In the genomic region with DNA sequence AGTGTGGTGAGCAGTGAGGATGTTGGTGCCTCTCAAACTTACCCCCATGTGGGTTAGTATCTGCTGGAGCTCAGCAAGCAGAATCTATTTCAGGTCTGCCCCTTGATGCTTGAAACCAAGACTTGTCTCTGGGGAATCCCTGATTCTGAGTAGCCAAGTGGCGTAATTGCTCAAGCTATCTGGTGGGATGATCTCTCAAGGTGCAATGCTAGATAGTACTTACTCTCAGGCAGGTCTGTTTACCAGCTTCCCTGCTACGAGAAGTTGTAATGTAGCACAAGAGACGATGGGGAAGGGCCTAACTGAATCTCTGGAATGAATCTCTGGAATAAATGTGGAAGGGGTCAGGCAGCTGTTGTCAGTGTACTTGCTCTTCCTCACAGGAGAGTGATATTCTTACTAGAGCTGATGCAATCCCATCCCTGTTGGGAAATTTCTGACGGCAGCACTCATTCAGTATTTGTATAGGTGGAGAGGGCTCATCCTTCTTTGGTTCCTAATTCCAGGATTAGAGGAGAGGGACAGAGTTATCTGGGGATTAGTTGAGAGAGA, we compare ENCODE assay signal across 8 cellular contexts.
DNase-seq lines count a peak whose midpoint lies in the region; ATAC-seq, FAIRE-seq and TF ChIP-seq lines count a peak whose summit lies in the region.

No MANE protein-coding gene starts in this region.

- H3K4me1 ChIP-seq in Caco-2 (peaks cover 67% of the 10 kb centered on the region), HepG2 (ENCODE audit: insufficient read depth, low read length) (peaks cover 32% of the 10 kb centered on the region), HAP-1 (no peaks in the 10 kb centered on the region)

- POLR2A ChIA-PET in Caco-2 (lab: Charles Lee) = no interaction called here
- POLR2A ChIA-PET in HepG2 (lab: Yijun Ruan, JAX) = interaction anchor here (1.2 kb wide), 1 partner anchor 171 kb away, joined by 3 read pairs; no protein-coding TSS in a partner anchor

- intact Hi-C loops in Caco-2 (cut with micrococcal nuclease; ENCODE audit: unreplicated experiment) (no loop called here), HepG2 (cut with micrococcal nuclease; ENCODE audit: unreplicated experiment) (no loop called here)

- peaks cover 7% of the 10 kb centered on the region for H3K79me2 ChIP-seq in HepG2 (ENCODE audit: insufficient read depth, low read length)

- no peak overlapping the region for H3K4me2 ChIP-seq in HepG2 (ENCODE audit: low read depth, low read length)

- TF ChIP-seq CTCF in Caco-2 (IDR thresholded peaks at IDR 0.05; ENCODE audit: insufficient read depth in 1 of 2, low read depth in 1 of 2, low read length in 1 of 2, severe bottlenecking in 1 of 2, unreplicated experiment in 1 of 2) (no peak), HepG2 (CRISPR knock-in tag; IDR thresholded peaks at IDR 0.05) (no peak)

- no TSS peak for BruUV-seq in Caco-2 (replicated peaks; lab: Mats Ljungman, UMichigan)
- no TSS peak for BruUV-seq in HepG2 (replicated peaks; lab: Mats Ljungman, UMichigan)

- H3K4me1 Mint-ChIP-seq in Caco-2 (ENCODE audit: low read depth, unreplicated experiment) = peaks cover 49% of the 10 kb centered on the region
- H3K4me1 Mint-ChIP-seq in activated naive CD8-positive, alpha-beta T cell treated with anti-CD3 and anti-CD28 coated beads for 36 hours = peaks cover 59% of the 10 kb centered on the region

- ATAC-seq in GM19328 (IDR thresholded peaks at IDR 0.05; ENCODE audit: unreplicated experiment) = peak; percentile 53
- peak; percentile 65 for ATAC-seq in HG03442 (IDR thresholded peaks at IDR 0.05; ENCODE audit: unreplicated experiment)
- peak; percentile 58; the same call in 2 of the 3 replicates for ATAC-seq in HepG2

- no peak for FAIRE-seq in HepG2 (lab: Jason Lieb, UNC)

- H3K9ac ChIP-seq in HepG2 (ENCODE audit: insufficient read depth, low read depth, low read length) = no peak overlapping the region

- CTCF ChIA-PET in Caco-2 (lab: Charles Lee) = interaction anchor here (0.7 to 0.8 kb wide), 2 partner anchors 137 to 171 kb away, joined by 3 read pairs; no protein-coding TSS in a partner anchor
- CTCF ChIA-PET in HepG2 (lab: Yijun Ruan, JAX; ENCODE audit: low intra/inter-chr PET ratio, low total read pairs) = no interaction called here

- H3K27ac Mint-ChIP-seq in Caco-2 (ENCODE audit: unreplicated experiment) = peak overlapping the region; percentile 75
- peak overlapping the region; percentile 51 for H3K27ac Mint-ChIP-seq in activated naive CD8-positive, alpha-beta T cell treated with anti-CD3 and anti-CD28 coated beads for 36 hours

- 0 out of 2 replicates have a peak, but pooled peaks cover 6% of the 10 kb centered on the region for H4K20me1 ChIP-seq in HepG2 (ENCODE audit: insufficient read depth, low read length)

- H2AFZ ChIP-seq in HepG2 (ENCODE audit: low read length) = no peak overlapping the region

- no peaks in the 10 kb centered on the region for H3K9me3 ChIP-seq in Caco-2
- no peaks in the 10 kb centered on the region for H3K9me3 ChIP-seq in HepG2 (ENCODE audit: low read length)
- no peaks in the 10 kb centered on the region for H3K9me3 ChIP-seq in HAP-1

- TF ChIP-seq POLR2A in HepG2 (IDR thresholded peaks at IDR 0.05; ENCODE audit: insufficient read depth in 1 of 2, low read depth in 2 of 2, low read length in 2 of 2) = no peak

- DNase-seq in Caco-2 (peak; percentile 43 to 53), HepG2 (ENCODE audit: low spot score) (peak; percentile 36), SKM-1 treated with dmso at 0.1 percent for 144 hours (lab: John Stamatoyannopoulos, UW; ENCODE audit: unreplicated experiment) (no peak), HAP-1 (ENCODE audit: low spot score in 2 of 2) (no peak), LoVo (ENCODE audit: low spot score) (no peak)
- no peak for DNase-seq in activated naive CD8-positive, alpha-beta T cell treated with anti-CD3 and anti-CD28 coated beads for 36 hours

- peak overlapping the region; percentile 3; the same call in 1 of the 2 replicates for H3K4me3 ChIP-seq in Caco-2 (ENCODE audit: low read depth, low read length)
- no peak overlapping the region for H3K4me3 ChIP-seq in HepG2 (replicated peaks in 1 of 3; ENCODE audit: insufficient read depth in 1 of 3, low read depth in 2 of 3, low read length in 3 of 3)
- no peak overlapping the region for H3K4me3 ChIP-seq in HAP-1

- H3K27me3 Mint-ChIP-seq in Caco-2 (ENCODE audit: insufficient read depth, unreplicated experiment) = no peaks in the 10 kb centered on the region
- H3K27me3 Mint-ChIP-seq in activated naive CD8-positive, alpha-beta T cell treated with anti-CD3 and anti-CD28 coated beads for 36 hours = no peaks in the 10 kb centered on the region

- H3K27ac ChIP-seq in HepG2 (ENCODE audit: extremely low read length, insufficient read depth, low read length) = no peak overlapping the region

- no peaks in the 10 kb centered on the region for H3K9me3 Mint-ChIP-seq in Caco-2 (ENCODE audit: unreplicated experiment)
- no peaks in the 10 kb centered on the region for H3K9me3 Mint-ChIP-seq in activated naive CD8-positive, alpha-beta T cell treated with anti-CD3 and anti-CD28 coated beads for 36 hours

- H3K4me3 Mint-ChIP-seq in Caco-2 (ENCODE audit: unreplicated experiment) = peak overlapping the region; percentile 69
- peak overlapping the region; percentile 65 for H3K4me3 Mint-ChIP-seq in activated naive CD8-positive, alpha-beta T cell treated with anti-CD3 and anti-CD28 coated beads for 36 hours

- TF ChIP-seq RAD21 in HepG2 (CRISPR knock-in tag; IDR thresholded peaks at IDR 0.05) = no peak

- H3K27me3 ChIP-seq in Caco-2 (replicated peaks; ENCODE audit: control insufficient read depth, insufficient read depth, low read length) (no peaks in the 10 kb centered on the region), HepG2 (ENCODE audit: control insufficient read depth in 1 of 2, insufficient read depth in 2 of 2, low read length in 2 of 2) (no peaks in the 10 kb centered on the region), HAP-1 (ENCODE audit: low read depth) (0 out of 2 replicates have a peak, but pooled peaks cover 4% of the 10 kb centered on the region)

- H3K36me3 ChIP-seq in Caco-2 (ENCODE audit: control insufficient read depth, insufficient read depth, low read length) = no peaks in the 10 kb centered on the region
- peaks cover 2 to 5% of the 10 kb centered on the region in 2 experiments; a peak in 2 of 5 replicates for H3K36me3 ChIP-seq in HepG2 (replicated peaks in 1 of 2; ENCODE audit: control insufficient read depth in 1 of 2, insufficient read depth in 2 of 2, low read length in 2 of 2)
- no peaks in the 10 kb centered on the region for H3K36me3 ChIP-seq in HAP-1 (replicated peaks)

- no peak for TF ChIP-seq EP300 in HepG2 (IDR thresholded peaks at IDR 0.05; ENCODE audit: low read depth in 2 of 2, low read length in 2 of 2)
- no peak for TF ChIP-seq EP300 in HepG2 (CRISPR knock-in tag; IDR thresholded peaks at IDR 0.05; ENCODE audit: borderline replicate concordance)

- in situ Hi-C loops in HepG2 (cut with HindIII; ENCODE audit: extremely low pct_ligation_motif_present, low pct_unique_long_range_greater_than_20kb) = no loop called here
- in situ Hi-C loops in HAP-1 (cut with MboI; ENCODE audit: low sequenced_read_pairs) = loop anchor here (25.0 kb wide), 1 partner anchor 267 kb away; no protein-coding TSS in a partner anchor

- 64% methylated on average over 4 of the region's 4 CpGs for WGBS in HepG2 (ENCODE audit: low lambda C conversion rate)

- H3K36me3 Mint-ChIP-seq in Caco-2 (ENCODE audit: insufficient read depth, unreplicated experiment) = peaks cover 14% of the 10 kb centered on the region
- peaks cover 21% of the 10 kb centered on the region for H3K36me3 Mint-ChIP-seq in activated naive CD8-positive, alpha-beta T cell treated with anti-CD3 and anti-CD28 coated beads for 36 hours

TF ChIP-seq in HepG2, 621 proteins besides CTCF, POLR2A, EP300 and RAD21:
- TF ChIP-seq CEBPG (CRISPR knock-in tag; IDR thresholded peaks at IDR 0.05) = peak; percentile 83
- TF ChIP-seq ATF4 (CRISPR knock-in tag; IDR thresholded peaks at IDR 0.05) = peak in 1 of 2 experiments; percentile 96; a peak in 2 of 4 replicates
- TF ChIP-seq HDAC2 (CRISPR knock-in tag; IDR thresholded peaks at IDR 0.05) = no peak
- TF ChIP-seq MTA3 (CRISPR knock-in tag; IDR thresholded peaks at IDR 0.05) = no peak
- TF ChIP-seq, protein P1, sequence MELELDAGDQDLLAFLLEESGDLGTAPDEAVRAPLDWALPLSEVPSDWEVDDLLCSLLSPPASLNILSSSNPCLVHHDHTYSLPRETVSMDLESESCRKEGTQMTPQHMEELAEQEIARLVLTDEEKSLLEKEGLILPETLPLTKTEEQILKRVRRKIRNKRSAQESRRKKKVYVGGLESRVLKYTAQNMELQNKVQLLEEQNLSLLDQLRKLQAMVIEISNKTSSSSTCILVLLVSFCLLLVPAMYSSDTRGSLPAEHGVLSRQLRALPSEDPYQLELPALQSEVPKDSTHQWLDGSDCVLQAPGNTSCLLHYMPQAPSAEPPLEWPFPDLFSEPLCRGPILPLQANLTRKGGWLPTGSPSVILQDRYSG (CRISPR knock-in tag; IDR thresholded peaks at IDR 0.05) = no peak
- TF ChIP-seq CEBPB (IDR thresholded peaks at IDR 0.05; ENCODE audit: borderline replicate concordance, low read depth, low read length) = peak; percentile 85
- no peak for TF ChIP-seq ZFP82 (CRISPR knock-in tag; IDR thresholded peaks at IDR 0.05; ENCODE audit: borderline replicate concordance)

Comparison
In these comparisons a context has a peak if more than half of its experiments do, and no peak if none do; other contexts are left out.
1. DNase-seq: peak in Caco-2 (2 of 2) and HepG2 (single experiment); none in activated naive CD8-positive, alpha-beta T cell treated with anti-CD3 and anti-CD28 coated beads for 36 hours (single experiment), SKM-1 treated with dmso at 0.1 percent for 144 hours (single experiment), HAP-1 (0 of 2) and LoVo (single experiment).
2. Peak in every context shown above with its lines, with median percentiles within 50 percentile points of each other: ATAC-seq.